16 cellular contexts compared by ENCODE assay signal in the genomic region with DNA sequence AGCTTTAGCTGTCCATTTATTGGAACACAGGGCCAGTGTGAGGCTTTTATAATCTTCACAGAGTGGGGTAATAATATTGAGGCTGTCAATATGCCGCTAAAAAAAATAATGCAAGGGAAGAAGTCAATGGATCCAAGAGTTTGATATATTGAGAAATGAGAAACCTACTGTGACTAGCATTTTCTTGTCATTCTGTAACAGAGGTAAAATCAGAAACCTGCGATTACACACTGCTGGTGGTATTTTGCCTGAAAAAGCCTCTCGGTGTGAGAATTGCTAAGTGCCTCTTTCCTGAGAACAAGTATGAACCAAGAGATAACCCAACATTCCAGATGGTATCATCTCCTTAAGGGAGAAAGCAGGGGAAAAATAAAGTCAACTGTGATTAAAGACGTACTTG. TPM values are rescaled to one million over a fixed set of nuclear protein-coding genes. Genes with fewer than 3 reads are reported as not detected.
DNase-seq lines count a peak whose midpoint lies in the region; ATAC-seq lines count a peak whose summit lies in the region.
"Had no signal": no experiment of that assay in that cellular context is flagged by ENCODE, and none has a peak within 500 bp of the region (broad histone marks: within the 10 kb centered on the region; RNA-seq: fewer than 3 reads in every experiment).

No MANE protein-coding gene starts in this region.

- H3K4me3 ChIP-seq in neuronal stem cell (ENCODE audit: low read length in 2 of 2): no peak overlapping the region
- H3K4me3 ChIP-seq: GM23248 had no signal

- peak overlapping the region; percentile 67 for H3K27ac Mint-ChIP-seq in memory B cell
- H3K27ac Mint-ChIP-seq: CD8-positive, alpha-beta T cell had no signal

- H2BK15ac ChIP-seq in neuronal stem cell (ENCODE audit: low read length): no peak overlapping the region

- no peak overlapping the region for H2BK12ac ChIP-seq in neuronal stem cell (ENCODE audit: low read length)

- ATAC-seq in memory B cell (ENCODE audit: low read depth) (no peak), GM18861 (IDR thresholded peaks at IDR 0.05; ENCODE audit: unreplicated experiment) (no peak), HG02610 (IDR thresholded peaks at IDR 0.05; ENCODE audit: unreplicated experiment) (no peak)
- ATAC-seq: CD8-positive, alpha-beta T cell; Right ventricle myocardium inferior had no signal

- no CpG with 5 or more reads among the region's 4 CpGs for WGBS in neuronal stem cell (ENCODE audit: extremely low coverage in 2 of 2, insufficient read length in 2 of 2, insufficient replicate concordance in 1 of 2), 2 donors

- peaks cover 4% of the 10 kb centered on the region for H3K9me3 Mint-ChIP-seq in memory B cell

- H3K36me3 ChIP-seq in neuronal stem cell (replicated peaks in 1 of 2; ENCODE audit: control insufficient read depth in 2 of 2, insufficient read depth in 2 of 2, low read length in 2 of 2): no peaks in the 10 kb centered on the region

- H3K9ac ChIP-seq in neuronal stem cell (ENCODE audit: low read depth, low read length, poor library complexity): no peak overlapping the region
- H3K9ac ChIP-seq: GM23248 had no signal

- H3K27me3 ChIP-seq in neuronal stem cell (ENCODE audit: control insufficient read depth in 3 of 3, insufficient read depth in 3 of 3, low read depth in 1 of 3, low read length in 3 of 3): no peaks in the 10 kb centered on the region

- H3K36me3 Mint-ChIP-seq in memory B cell: peaks cover 17% of the 10 kb centered on the region
- H3K36me3 Mint-ChIP-seq: CD8-positive, alpha-beta T cell had no signal

- no peak overlapping the region for H3K4me2 ChIP-seq in neuronal stem cell (ENCODE audit: insufficient read depth, low read length, poor library complexity, severe bottlenecking)

- H3K27me3 Mint-ChIP-seq in memory B cell: no peaks in the 10 kb centered on the region

- no peak overlapping the region for H3K14ac ChIP-seq in neuronal stem cell (ENCODE audit: low read length)

- H3K4me1 Mint-ChIP-seq in memory B cell: peaks cover 21% of the 10 kb centered on the region

- H3K4ac ChIP-seq in neuronal stem cell (ENCODE audit: low read length): no peak overlapping the region

- no peak overlapping the region for H3K4me3 Mint-ChIP-seq in memory B cell
- H3K4me3 Mint-ChIP-seq: CD8-positive, alpha-beta T cell had no signal

- peak; percentile 3 for DNase-seq in ELF-1 (ENCODE audit: low read depth, low spot score)
- peak; percentile 19 for DNase-seq in NCI-H524 treated with DMSO at 0.1 percent for 48 hours (lab: John Stamatoyannopoulos, UW)
- DNase-seq in memory B cell (ENCODE audit: low spot score in 2 of 2): no peak
- DNase-seq in neuronal stem cell (ENCODE audit: low spot score): no peak
- DNase-seq in NCI-H2029 treated with DMSO at 0.1 percent for 48 hours (lab: John Stamatoyannopoulos, UW): no peak
- no peak for DNase-seq in stimulated activated CD4-positive, alpha-beta T cell treated with anti-CD3 and anti-CD28 coated beads, Interleukin-4, amount 100 ng/mL, for 1 hour
- DNase-seq: 8988T; CD8-positive, alpha-beta T cell; GM23248; NCI-H187 treated with DMSO at 0.1 percent for 48 hours; NCI-H2171 treated with DMSO at 0.1 percent for 48 hours; NCI-H510A had no signal

- H3K79me1 ChIP-seq in neuronal stem cell (ENCODE audit: low read depth, low read length): no peaks in the 10 kb centered on the region

- H3K27ac ChIP-seq in neuronal stem cell (replicated peaks; ENCODE audit: low read length): no peak overlapping the region
- H3K27ac ChIP-seq: GM23248, HL-60 had no signal

- H3K18ac ChIP-seq in neuronal stem cell (ENCODE audit: low read length): no peak overlapping the region

- peaks cover 2 to 15% of the 10 kb centered on the region in 2 donors for H3K4me1 ChIP-seq in neuronal stem cell (ENCODE audit: control insufficient read depth in 2 of 2, insufficient read depth in 1 of 2, low read depth in 1 of 2, low read length in 2 of 2)

- peak overlapping the region; percentile 46 for H2AFZ ChIP-seq in neuronal stem cell (ENCODE audit: low read length)
- H2AFZ ChIP-seq: GM23248 had no signal

- H2AK5ac ChIP-seq in neuronal stem cell (ENCODE audit: low read depth, low read length): no peak overlapping the region

- peaks cover 0 to 8% of the 10 kb centered on the region in 2 donors for H3K9me3 ChIP-seq in neuronal stem cell (replicated peaks in 1 of 2; ENCODE audit: control insufficient read depth in 2 of 2, insufficient read depth in 1 of 2, low read depth in 1 of 2, low read length in 2 of 2)

- H3K23ac ChIP-seq in neuronal stem cell (ENCODE audit: low read depth, low read length, poor library complexity): no peak overlapping the region

- no peak overlapping the region for H2BK5ac ChIP-seq in neuronal stem cell (ENCODE audit: low read length)

- no peak overlapping the region for H4K8ac ChIP-seq in neuronal stem cell (ENCODE audit: low read depth, low read length)

- no peak overlapping the region for H4K91ac ChIP-seq in neuronal stem cell (ENCODE audit: low read depth, low read length, poor library complexity)

- H2BK120ac ChIP-seq in neuronal stem cell (ENCODE audit: low read depth, low read length): no peak overlapping the region

RNA-seq across cellular contexts. Expression of gene BANK1, which starts 2.6 kb away (rescaled TPM):
- 0.52 TPM for polyA plus RNA-seq in neuronal stem cell (2013, experiment 1 of 2)
- polyA plus RNA-seq in neuronal stem cell (2013, experiment 2 of 2): 0.44 TPM
- polyA plus RNA-seq: GM23248 had no signal

Comparison
In these comparisons a context has a peak if more than half of its experiments do, and no peak if none do; other contexts are left out.
1. DNase-seq: peak in ELF-1 (single experiment) and NCI-H524 treated with DMSO at 0.1 percent for 48 hours (single experiment); none in memory B cell (0 of 2), neuronal stem cell (single experiment), NCI-H2029 treated with DMSO at 0.1 percent for 48 hours (single experiment) and stimulated activated CD4-positive, alpha-beta T cell treated with anti-CD3 and anti-CD28 coated beads, Interleukin-4, amount 100 ng/mL, for 1 hour (single experiment).